In the genomic region with DNA sequence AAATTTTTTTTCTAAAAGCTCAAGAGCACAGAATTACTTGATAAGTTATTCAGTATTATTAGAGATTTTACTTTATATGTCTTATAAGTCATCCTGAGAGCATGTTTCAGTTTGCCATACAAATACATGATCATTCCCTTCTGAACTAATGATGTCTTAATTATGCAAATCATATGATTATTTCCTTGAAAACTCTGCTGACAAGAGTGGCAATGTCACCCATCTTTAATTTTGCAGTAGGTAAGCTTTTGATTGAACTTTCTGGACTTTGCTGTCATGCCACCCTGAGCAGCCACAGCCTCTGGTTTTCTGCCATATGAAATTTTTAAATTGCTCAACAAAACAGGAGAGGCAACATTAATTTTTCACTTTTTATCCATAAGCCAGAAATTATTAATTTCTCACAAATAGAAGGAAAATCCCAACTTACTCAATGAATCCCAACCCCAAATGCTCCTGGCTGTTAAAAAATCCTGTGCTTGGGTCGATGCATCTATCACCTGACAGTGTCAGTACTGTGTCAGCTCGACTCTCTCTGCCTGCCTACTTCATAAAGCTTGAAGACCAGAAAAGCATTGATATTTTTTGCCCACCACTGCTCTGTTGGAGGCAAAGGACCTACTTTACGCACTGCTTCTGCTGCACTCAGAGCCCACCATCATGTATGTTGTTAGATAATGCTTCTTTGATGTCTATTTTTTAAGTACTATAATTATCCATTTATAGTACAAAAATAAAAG, we compare ENCODE assay signal across 18 cellular contexts.
"Had no signal": no experiment of that assay in that cellular context is flagged by ENCODE, and none has a peak within 500 bp of the region (broad histone marks: within the 10 kb centered on the region; RNA-seq: fewer than 3 reads in every experiment).

No MANE protein-coding gene starts in this region.

- H3K4me1 ChIP-seq: body of pancreas, sigmoid colon, transverse colon, uterus had no signal

- ATAC-seq: activated T-cell treated with anti-CD3 and anti-CD28 coated beads, Interleukin-2, amount 50 U/mL, for 72 hours; body of pancreas; mucosa of descending colon had no signal

- DNase-seq: activated CD4-positive, alpha-beta memory T cell treated with anti-CD3 and anti-CD28 coated beads for 36 hours; activated CD4-positive, alpha-beta T cell treated with anti-CD3 and anti-CD28 coated beads for 48 hours; activated effector memory CD4-positive, alpha-beta T cell treated with Interleukin-2 at 50 U/mL for 16 hours; activated naive CD4-positive, alpha-beta T cell treated with anti-CD3 and anti-CD28 coated beads, Interleukin-2, amount 10 ng/mL, durations not matched to agents 7 days and 5 days; activated T-cell treated with anti-CD3 and anti-CD28 coated beads, Interleukin-2, amount 50 U/mL, for 72 hours; body of pancreas; dermis blood vessel endothelial cell; effector memory CD4-positive, alpha-beta T cell; mesenchymal stem cell; mucosa of descending colon; sigmoid colon; stimulated activated CD4-positive, alpha-beta T cell treated with anti-CD3 and anti-CD28 coated beads, Interleukin-15, amount 100 ng/mL, for 24 hours; stimulated activated CD4-positive, alpha-beta T cell treated with anti-CD3 and anti-CD28 coated beads, Interleukin-4, amount 100 ng/mL, for 1 hour; stimulated activated naive CD4-positive, alpha-beta T cell; transverse colon; uterus had no signal

- H3K27ac ChIP-seq: body of pancreas, cardiac muscle cell, sigmoid colon, transverse colon, uterus had no signal

- H3K9me3 ChIP-seq: body of pancreas, uterus had no signal

- H3K27me3 ChIP-seq: body of pancreas, cardiac muscle cell, sigmoid colon, transverse colon, uterus had no signal

- H3K36me3 ChIP-seq: cardiac muscle cell, sigmoid colon, transverse colon, uterus had no signal

- H3K4me3 ChIP-seq: body of pancreas, cardiac muscle cell, mucosa of descending colon, sigmoid colon, smooth muscle cell, transverse colon, uterus had no signal
